ENCODE assay signal across 8 cellular contexts in the genomic region with DNA sequence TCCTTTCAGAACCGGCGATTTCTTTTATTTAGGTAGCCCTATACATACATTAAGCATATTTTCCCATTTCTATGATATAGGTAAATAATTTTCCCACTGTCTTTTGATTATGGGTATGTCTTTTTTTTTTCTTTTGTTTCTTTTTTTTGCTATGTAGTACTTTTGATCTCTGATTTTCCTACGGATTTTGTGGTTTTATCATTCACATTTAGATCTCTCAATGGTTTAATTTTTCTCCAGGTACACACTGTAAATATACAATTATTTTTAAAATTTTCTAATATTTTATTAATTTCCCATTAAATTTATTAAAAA. TPM values are rescaled to one million over a fixed set of nuclear protein-coding genes. Genes with fewer than 3 reads are reported as not detected.
DNase-seq lines count a peak whose midpoint lies in the region; ATAC-seq, FAIRE-seq and TF ChIP-seq lines count a peak whose summit lies in the region.

No MANE protein-coding gene starts in this region.

- H3K9me3 ChIP-seq in right atrium auricular region (peaks cover 0 to 19% of the 10 kb centered on the region in 2 donors), mononuclear cell (ENCODE audit: low read depth, low read length) (peaks cover 9% of the 10 kb centered on the region), aorta (ENCODE audit: control insufficient read depth, low read length) (no peaks in the 10 kb centered on the region)

- intact Hi-C loops in left cardiac atrium (cut with DNase I) (loop anchor here in 1 of 2 donors (10.0 kb wide), 1 partner anchor 72 kb away; a partner anchor contains a TSS), aorta (cut with DNase I) (loop anchor here (5.0 to 10.0 kb wide), 3 partner anchors 75 to 170 kb away; a partner anchor contains a TSS)

- ATAC-seq in left cardiac atrium: no peak
- no peak for ATAC-seq in aorta (ENCODE audit: low FRiP score)
- no peak for ATAC-seq in HG02623 (IDR thresholded peaks at IDR 0.05; ENCODE audit: unreplicated experiment)

- FAIRE-seq in bronchial epithelial cell (lab: Jason Lieb, UNC): no peak

- 0 to 2% methylated on average over 3 of the region's 3 CpGs for WGBS in aorta, 2 donors

- no peak for DNase-seq in right atrium auricular region (ENCODE audit: low spot score)
- DNase-seq in left cardiac atrium: no peak
- no peak for DNase-seq in bronchial epithelial cell (ENCODE audit: low read depth)
- no peak for DNase-seq in aorta
- DNase-seq in NCI-H2227 (lab: John Stamatoyannopoulos, UW; ENCODE audit: unreplicated experiment): no peak
- DNase-seq in NCI-H2081 treated with DMSO at 0.1 percent for 48 hours (lab: John Stamatoyannopoulos, UW): no peak

- H3K4me1 ChIP-seq in right atrium auricular region (peaks cover 0 to 15% of the 10 kb centered on the region in 2 donors), mononuclear cell (ENCODE audit: insufficient read depth, low read length) (peaks cover 11% of the 10 kb centered on the region), aorta (ENCODE audit: control insufficient read depth in 1 of 2, insufficient read depth in 2 of 2, low read length in 2 of 2) (peaks cover 0 to 4% of the 10 kb centered on the region in 2 donors)

- H3K36me3 ChIP-seq in right atrium auricular region (no peaks in the 10 kb centered on the region), bronchial epithelial cell (ENCODE audit: control insufficient read depth, insufficient read depth, low read length) (no peaks in the 10 kb centered on the region), aorta (ENCODE audit: control insufficient read depth in 1 of 2, insufficient read depth in 2 of 2, low read length in 1 of 2) (no peaks in the 10 kb centered on the region)

- TF ChIP-seq CTCF in right atrium auricular region (IDR thresholded peaks at IDR 0.05): no peak
- TF ChIP-seq CTCF in bronchial epithelial cell (IDR thresholded peaks at IDR 0.05; ENCODE audit: insufficient read depth, low read length, severe bottlenecking): no peak

- peak overlapping the region; percentile 93 to 95 for H3K27ac ChIP-seq in right atrium auricular region
- no peak overlapping the region for H3K27ac ChIP-seq in aorta (ENCODE audit: low read depth in 1 of 2, low read length in 2 of 2)

- H3K27me3 ChIP-seq in right atrium auricular region: no peaks in the 10 kb centered on the region
- H3K27me3 ChIP-seq in bronchial epithelial cell (ENCODE audit: control insufficient read depth, insufficient read depth, low read length): no peaks in the 10 kb centered on the region
- H3K27me3 ChIP-seq in mononuclear cell (ENCODE audit: insufficient read depth, low read length): no peaks in the 10 kb centered on the region
- no peaks in the 10 kb centered on the region for H3K27me3 ChIP-seq in aorta (ENCODE audit: control insufficient read depth in 1 of 2, insufficient read depth in 2 of 2, low read length in 1 of 2)

- H3K4me3 ChIP-seq in right atrium auricular region (peak overlapping the region; percentile 68 to 94), bronchial epithelial cell (ENCODE audit: low read depth, low read length) (peak overlapping the region; percentile 92), mononuclear cell (ENCODE audit: low read length) (peak overlapping the region; percentile 66), aorta (ENCODE audit: low read length in 2 of 2) (peak overlapping the region; percentile 35 to 41)

RNA-seq across cellular contexts. Expression of a gene that starts 0.4 kb away (rescaled TPM):
- total RNA-seq in right atrium auricular region (1 to 10 TPM; 6.2 to 9.1 TPM), left cardiac atrium (1 to 10 TPM; 7.3 to 9.1 TPM), bronchial epithelial cell (18.2 and 18.4 TPM in 2 replicates), mononuclear cell (10.8 TPM), aorta (10 to 100 TPM; 15.0 to 22.8 TPM)
- 10 to 100 TPM in 1 of 2 donors, 1 to 10 TPM in 1; 2.4 to 20.4 TPM for polyA plus RNA-seq in aorta

Comparison
In these comparisons a context has a peak if more than half of its experiments do, and no peak if none do; other contexts are left out.
1. H3K27ac ChIP-seq: peak in right atrium auricular region (2 of 2); none in aorta (0 of 2).
2. H3K4me3 ChIP-seq: peak in every context shown above with its lines; median percentile 92 in bronchial epithelial cell; 81 in right atrium auricular region; 66 in mononuclear cell; 38 in aorta.